ENCODE assay signal across 7 cellular contexts in genomic region chr7:134482858-134483257, GRCh38. TPM values are rescaled to one million over a fixed set of nuclear protein-coding genes. Genes with fewer than 3 reads are reported as not detected.
"Had no signal": no experiment of that assay in that cellular context is flagged by ENCODE, and none has a peak within 500 bp of the region (broad histone marks: within the 10 kb centered on the region; RNA-seq: fewer than 3 reads in every experiment).

No MANE protein-coding gene starts in this region.

- DNase-seq: GM23248, GOT3, H7, IMR-90 had no signal

- H3K9me3 ChIP-seq: HAP-1 had no signal

- H3K36me3 ChIP-seq: HAP-1 had no signal

- H3K9ac ChIP-seq: GM23248 had no signal

- H3K4me3 ChIP-seq: GM23248, HAP-1, K562 had no signal

- H3K27ac ChIP-seq: GM23248 had no signal

RNA-seq across cellular contexts. Expression of gene AKR1B1, which starts 24.0 kb away (rescaled TPM):
- total RNA-seq: HT-29 had no signal

RNA-seq across cellular contexts. Expression of gene AKR1B10, which starts 44.5 kb away (rescaled TPM):
- total RNA-seq: GM23248, H7, K562 had no signal
- polyA plus RNA-seq: K562 had no signal
